In genomic region chr3:17737591-17737990, GRCh38 we compare ENCODE assay signal across 31 cellular contexts.
"Had no signal": no experiment of that assay in that cellular context is flagged by ENCODE, and none has a peak within 500 bp of the region (broad histone marks: within the 10 kb centered on the region; RNA-seq: fewer than 3 reads in every experiment).

No MANE protein-coding gene starts in this region.

- H3K9ac ChIP-seq: parathyroid adenoma had no signal

- H3K9me3 ChIP-seq: colonic mucosa, left ventricle myocardium inferior, right lobe of liver, stomach, suprapubic skin, transverse colon, uterus had no signal

- H3K27me3 Mint-ChIP-seq: activated naive CD8-positive, alpha-beta T cell treated with anti-CD3 and anti-CD28 coated beads, Interleukin-2, amount 10 ng/mL, durations not matched to agents 7 days and 5 days; activated T-cell treated with anti-CD3 and anti-CD28 coated beads, Interleukin-2, amount 50 U/mL, for 24 hours; effector memory CD8-positive, alpha-beta T cell had no signal

- H3K27me3 ChIP-seq: colonic mucosa, dorsolateral prefrontal cortex, right lobe of liver, stomach, suprapubic skin, transverse colon, uterus had no signal

- H3K36me3 ChIP-seq: colonic mucosa, left ventricle myocardium inferior, right lobe of liver, suprapubic skin, transverse colon, uterus had no signal

- H3K9me3 Mint-ChIP-seq: activated T-cell treated with anti-CD3 and anti-CD28 coated beads, Interleukin-2, amount 50 U/mL, for 24 hours; effector memory CD8-positive, alpha-beta T cell; stimulated activated effector memory CD8-positive, alpha-beta T cell treated with anti-CD3 and anti-CD28 coated beads, Interleukin-12 subunit alpha, Interleukin-12 subunit beta, amount 100 ng/mL, for 72 hours had no signal

- ATAC-seq: effector memory CD8-positive, alpha-beta T cell; esophagus mucosa; right lobe of liver; stimulated activated effector memory CD8-positive, alpha-beta T cell treated with anti-CD3 and anti-CD28 coated beads, Interleukin-12 subunit alpha, Interleukin-12 subunit beta, amount 100 ng/mL, for 72 hours had no signal

- FAIRE-seq: bronchial epithelial cell, endothelial cell of umbilical vein, frontal cortex, TTC549 had no signal

- H2AFZ ChIP-seq: parathyroid adenoma had no signal

- H3K4me1 ChIP-seq: colonic mucosa had no signal

- DNase-seq: activated CD4-positive, alpha-beta T cell treated with anti-CD3 and anti-CD28 coated beads for 1 hour; activated CD4-positive, alpha-beta T cell treated with anti-CD3 and anti-CD28 coated beads, Interleukin-2, amount 50 U/mL, for 1 hour; activated CD8-positive, alpha-beta memory T cell treated with anti-CD3 and anti-CD28 coated beads for 24 hours; activated CD8-positive, alpha-beta memory T cell treated with anti-CD3 and anti-CD28 coated beads, Interleukin-2, amount 50 U/mL, for 4 hours; activated naive CD4-positive, alpha-beta T cell treated with Interleukin-2 at 50 U/mL for 16 hours; activated naive CD8-positive, alpha-beta T cell treated with anti-CD3 and anti-CD28 coated beads, Interleukin-2, amount 10 ng/mL, durations not matched to agents 7 days and 5 days; activated T-cell treated with anti-CD3 and anti-CD28 coated beads, Interleukin-2, amount 50 U/mL, for 24 hours; amygdala; colonic mucosa; dorsolateral prefrontal cortex; effector memory CD8-positive, alpha-beta T cell; hypothalamus; left ventricle myocardium inferior; midbrain; nephron progenitor cell; nucleus accumbens; right lobe of liver; stimulated activated CD4-positive, alpha-beta T cell treated with anti-CD3 and anti-CD28 coated beads, Interleukin-2, amount 100 ng/mL, for 24 hours; stomach; transverse colon; uterus; WERI-Rb-1 had no signal

- H3K27ac ChIP-seq: colonic mucosa, dorsolateral prefrontal cortex, left ventricle myocardium inferior, parathyroid adenoma, right lobe of liver, skin epidermis, stomach, suprapubic skin, transverse colon, uterus, WERI-Rb-1 had no signal

- H3K4me3 Mint-ChIP-seq: activated naive CD8-positive, alpha-beta T cell treated with anti-CD3 and anti-CD28 coated beads, Interleukin-2, amount 10 ng/mL, durations not matched to agents 7 days and 5 days; activated T-cell treated with anti-CD3 and anti-CD28 coated beads, Interleukin-2, amount 50 U/mL, for 24 hours; effector memory CD8-positive, alpha-beta T cell; nephron progenitor cell; stimulated activated effector memory CD8-positive, alpha-beta T cell treated with anti-CD3 and anti-CD28 coated beads, Interleukin-12 subunit alpha, Interleukin-12 subunit beta, amount 100 ng/mL, for 72 hours had no signal

- H3K4me3 ChIP-seq: colonic mucosa, dorsolateral prefrontal cortex, left ventricle myocardium inferior, right lobe of liver, skin epidermis, stomach, suprapubic skin, transverse colon, uterus had no signal

- H3K27ac Mint-ChIP-seq: activated naive CD8-positive, alpha-beta T cell treated with anti-CD3 and anti-CD28 coated beads, Interleukin-2, amount 10 ng/mL, durations not matched to agents 7 days and 5 days; activated T-cell treated with anti-CD3 and anti-CD28 coated beads, Interleukin-2, amount 50 U/mL, for 24 hours; nephron progenitor cell; stimulated activated effector memory CD8-positive, alpha-beta T cell treated with anti-CD3 and anti-CD28 coated beads, Interleukin-12 subunit alpha, Interleukin-12 subunit beta, amount 100 ng/mL, for 72 hours had no signal
